ENCODE assay signal across 1 cellular context in the genomic region with DNA sequence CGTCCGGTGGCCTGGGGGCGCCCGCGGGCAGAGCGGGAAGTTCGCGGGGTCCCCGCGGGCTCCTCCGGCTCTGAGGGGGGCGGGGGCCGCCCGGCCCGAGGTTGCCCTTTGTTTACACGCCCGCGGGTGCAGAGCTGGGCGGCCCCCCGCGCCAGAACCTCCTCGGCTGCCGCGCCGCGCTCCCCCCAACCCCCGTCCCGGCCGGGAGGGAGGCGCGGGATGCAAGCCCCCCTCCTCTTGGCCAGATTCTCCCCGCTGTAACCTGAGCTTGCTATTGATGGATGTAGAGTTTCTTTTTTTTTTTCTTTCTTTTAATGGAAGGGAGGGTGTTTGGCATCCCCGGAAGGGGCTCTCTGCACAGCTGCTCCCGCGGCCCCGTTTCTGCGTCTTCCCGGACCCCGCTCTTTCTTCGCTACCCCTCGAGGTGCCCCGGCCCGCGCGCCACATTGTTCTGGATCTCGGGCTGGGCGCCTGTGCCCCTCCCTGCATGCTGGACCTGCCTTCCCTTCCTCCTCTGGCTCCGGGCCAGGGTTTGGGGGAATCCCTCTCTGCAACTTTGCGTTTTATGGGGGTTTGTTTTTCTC.
TF ChIP-seq lines count a peak whose summit lies in the region.

No MANE protein-coding gene starts in this region.

TF ChIP-seq in A549, 52 proteins besides CTCF, POLR2A, EP300 and RAD21 (continued from another document):
- TF ChIP-seq, protein P1, sequence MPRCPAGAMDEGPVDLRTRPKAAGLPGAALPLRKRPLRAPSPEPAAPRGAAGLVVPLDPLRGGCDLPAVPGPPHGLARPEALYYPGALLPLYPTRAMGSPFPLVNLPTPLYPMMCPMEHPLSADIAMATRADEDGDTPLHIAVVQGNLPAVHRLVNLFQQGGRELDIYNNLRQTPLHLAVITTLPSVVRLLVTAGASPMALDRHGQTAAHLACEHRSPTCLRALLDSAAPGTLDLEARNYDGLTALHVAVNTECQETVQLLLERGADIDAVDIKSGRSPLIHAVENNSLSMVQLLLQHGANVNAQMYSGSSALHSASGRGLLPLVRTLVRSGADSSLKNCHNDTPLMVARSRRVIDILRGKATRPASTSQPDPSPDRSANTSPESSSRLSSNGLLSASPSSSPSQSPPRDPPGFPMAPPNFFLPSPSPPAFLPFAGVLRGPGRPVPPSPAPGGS (IDR thresholded peaks at IDR 0.05), result no peak
- TF ChIP-seq ZSCAN20 (CRISPR knock-in tag; IDR thresholded peaks at IDR 0.05) (no peak), MYC (IDR thresholded peaks at IDR 0.05; ENCODE audit: borderline replicate concordance, low read length) (no peak), RNF2 (IDR thresholded peaks at IDR 0.05; ENCODE audit: borderline replicate concordance, low read depth) (no peak), CEBPB (IDR thresholded peaks at IDR 0.05) (no peak), HOXB13 (CRISPR knock-in tag; IDR thresholded peaks at IDR 0.05; ENCODE audit: low read depth) (no peak), ESRRA (IDR thresholded peaks at IDR 0.05; ENCODE audit: borderline replicate concordance, low read length) (no peak), MAFK (IDR thresholded peaks at IDR 0.05; ENCODE audit: partially characterized antibody) (no peak), NFE2L2 (conservative IDR thresholded peaks at IDR 0.05; ENCODE audit: low read length) (no peak), CHD4 (IDR thresholded peaks at IDR 0.05; ENCODE audit: borderline replicate concordance) (no peak)
- TF ChIP-seq, protein P2, sequence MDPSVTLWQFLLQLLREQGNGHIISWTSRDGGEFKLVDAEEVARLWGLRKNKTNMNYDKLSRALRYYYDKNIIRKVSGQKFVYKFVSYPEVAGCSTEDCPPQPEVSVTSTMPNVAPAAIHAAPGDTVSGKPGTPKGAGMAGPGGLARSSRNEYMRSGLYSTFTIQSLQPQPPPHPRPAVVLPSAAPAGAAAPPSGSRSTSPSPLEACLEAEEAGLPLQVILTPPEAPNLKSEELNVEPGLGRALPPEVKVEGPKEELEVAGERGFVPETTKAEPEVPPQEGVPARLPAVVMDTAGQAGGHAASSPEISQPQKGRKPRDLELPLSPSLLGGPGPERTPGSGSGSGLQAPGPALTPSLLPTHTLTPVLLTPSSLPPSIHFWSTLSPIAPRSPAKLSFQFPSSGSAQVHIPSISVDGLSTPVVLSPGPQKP (IDR thresholded peaks at IDR 0.05; ENCODE audit: low read depth, low read length), result no peak
- TF ChIP-seq, protein P3, sequence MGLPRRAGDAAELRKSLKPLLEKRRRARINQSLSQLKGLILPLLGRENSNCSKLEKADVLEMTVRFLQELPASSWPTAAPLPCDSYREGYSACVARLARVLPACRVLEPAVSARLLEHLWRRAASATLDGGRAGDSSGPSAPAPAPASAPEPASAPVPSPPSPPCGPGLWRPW (IDR thresholded peaks at IDR 0.05), result no peak
TF ChIP-seq in A549: peak in this region for 0.
